ENCODE assay signal across 1 cellular context in the genomic region with DNA sequence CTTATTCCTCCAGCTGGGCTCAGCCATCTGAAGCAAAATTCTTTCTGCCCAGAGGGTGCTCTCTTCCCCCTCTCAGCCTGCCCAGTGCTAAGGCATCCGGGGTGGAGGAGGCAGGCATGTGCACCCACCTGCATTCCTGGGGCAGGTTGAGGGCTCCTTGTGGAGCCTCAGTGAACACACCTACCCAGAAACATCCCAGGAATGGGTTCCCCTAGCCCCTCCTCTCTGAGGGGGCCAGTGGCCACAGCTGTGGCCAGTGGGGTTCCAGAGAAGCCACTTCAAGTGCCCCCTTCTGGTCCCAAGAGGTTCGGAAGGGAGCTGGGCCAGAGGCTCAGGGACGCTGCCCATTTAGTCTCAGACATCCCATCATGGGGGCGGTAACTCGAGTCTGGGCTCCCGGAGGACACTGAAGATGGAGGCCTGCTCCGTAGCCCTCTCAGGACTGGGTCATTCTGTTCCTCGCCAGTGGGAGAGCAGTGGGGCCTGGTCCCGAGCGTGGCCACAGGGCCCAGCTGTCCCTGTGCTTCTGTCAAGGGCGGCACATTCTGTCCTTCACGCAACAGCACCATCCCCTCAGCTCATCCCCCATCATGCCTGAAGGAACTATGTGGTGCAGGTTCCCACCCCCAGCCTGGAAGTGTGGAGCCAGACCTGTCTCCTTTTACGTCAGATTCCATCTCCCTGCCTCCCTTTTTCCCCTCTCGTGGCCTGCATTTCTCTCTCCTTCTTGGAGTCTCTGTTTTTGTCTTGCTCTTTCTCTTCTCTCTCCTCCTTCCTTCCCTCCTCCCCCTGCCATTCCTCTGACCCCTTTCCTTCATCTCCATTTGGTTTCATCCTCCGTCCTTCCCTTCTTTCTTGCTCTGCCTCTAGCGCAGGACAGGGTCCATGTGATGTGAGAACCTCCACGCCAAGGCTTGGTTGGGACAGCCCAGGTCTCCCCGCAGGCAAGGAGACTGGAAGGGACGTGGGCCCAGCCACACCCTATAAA.
TF ChIP-seq lines count a peak whose summit lies in the region.

No MANE protein-coding gene starts in this region.

TF ChIP-seq in IMR-90, 13 proteins besides CTCF, POLR2A, EP300 and RAD21:
- TF ChIP-seq SMC3 (IDR thresholded peaks at IDR 0.05; ENCODE audit: low read depth, low read length) (no peak), RCOR1 (IDR thresholded peaks at IDR 0.05; ENCODE audit: insufficient replicate concordance, low read length) (no peak), CHD1 (IDR thresholded peaks at IDR 0.05; ENCODE audit: low read depth, low read length) (no peak), FOS (IDR thresholded peaks at IDR 0.05; ENCODE audit: low read depth, low read length) (no peak), BHLHE40 (IDR thresholded peaks at IDR 0.05; ENCODE audit: low read depth, low read length) (no peak), MXI1 (IDR thresholded peaks at IDR 0.05; ENCODE audit: borderline replicate concordance, low read depth, low read length) (no peak), MAFK (IDR thresholded peaks at IDR 0.05; ENCODE audit: low read depth, low read length) (no peak), CEBPB (IDR thresholded peaks at IDR 0.05; ENCODE audit: low read depth, low read length) (no peak), NFE2L2 (IDR thresholded peaks at IDR 0.05; ENCODE audit: low read depth, low read length) (no peak), RFX5 (IDR thresholded peaks at IDR 0.05; ENCODE audit: low read depth, low read length) (no peak), ELK1 (IDR thresholded peaks at IDR 0.05; ENCODE audit: borderline replicate concordance, low read depth, low read length) (no peak), MAZ (IDR thresholded peaks at IDR 0.05; ENCODE audit: borderline replicate concordance, low read depth, low read length) (no peak)
- TF ChIP-seq, protein P1, sequence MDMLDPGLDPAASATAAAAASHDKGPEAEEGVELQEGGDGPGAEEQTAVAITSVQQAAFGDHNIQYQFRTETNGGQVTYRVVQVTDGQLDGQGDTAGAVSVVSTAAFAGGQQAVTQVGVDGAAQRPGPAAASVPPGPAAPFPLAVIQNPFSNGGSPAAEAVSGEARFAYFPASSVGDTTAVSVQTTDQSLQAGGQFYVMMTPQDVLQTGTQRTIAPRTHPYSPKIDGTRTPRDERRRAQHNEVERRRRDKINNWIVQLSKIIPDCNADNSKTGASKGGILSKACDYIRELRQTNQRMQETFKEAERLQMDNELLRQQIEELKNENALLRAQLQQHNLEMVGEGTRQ (IDR thresholded peaks at IDR 0.05; ENCODE audit: low read depth, low read length) = no peak
